Comparison of ENCODE assay signal across 11 cellular contexts in the genomic region with DNA sequence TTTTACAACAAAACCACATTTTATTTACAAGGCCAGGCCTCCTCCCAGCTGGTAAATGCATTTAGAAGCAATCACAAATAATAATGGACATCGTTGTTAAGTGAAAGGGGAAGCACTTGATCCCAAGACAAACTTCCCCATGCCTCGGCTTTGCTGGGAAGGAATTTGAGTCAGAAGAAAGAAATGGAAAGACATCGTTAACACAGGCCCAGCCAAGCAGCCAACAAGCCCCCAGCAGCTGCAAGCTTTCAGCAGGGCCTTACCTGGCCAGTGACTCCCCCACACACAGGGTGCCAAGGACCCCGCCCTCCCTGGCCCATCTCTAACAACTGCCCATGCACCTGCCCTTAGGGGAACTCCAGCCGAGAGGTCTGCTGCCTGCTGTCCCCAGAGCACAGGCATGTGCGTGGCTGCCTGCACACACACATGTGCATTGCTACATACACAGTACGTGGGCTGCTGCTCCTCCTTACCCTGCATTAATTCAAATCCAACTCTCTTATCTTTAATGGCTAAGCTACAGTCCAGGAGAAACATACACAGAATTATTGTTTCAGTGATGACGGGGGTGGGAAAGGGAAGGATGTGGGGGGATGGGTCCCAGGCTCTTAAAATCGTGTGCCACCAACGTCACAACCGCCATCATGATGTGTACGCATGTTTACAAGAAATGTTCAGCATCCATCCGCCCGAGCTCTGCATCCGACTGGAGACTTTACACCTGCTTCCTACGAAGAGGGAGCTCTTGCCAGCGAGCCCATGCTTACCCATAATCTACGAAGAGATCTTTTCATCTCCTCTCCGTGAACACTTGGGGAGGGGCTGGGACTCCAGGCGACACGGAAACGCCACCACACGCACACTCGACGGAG. TPM values are rescaled to one million over a fixed set of nuclear protein-coding genes. Genes with fewer than 3 reads are reported as not detected.
DNase-seq lines count a peak whose midpoint lies in the region; ATAC-seq and TF ChIP-seq lines count a peak whose summit lies in the region.
"Had no signal": no experiment of that assay in that cellular context is flagged by ENCODE, and none has a peak within 500 bp of the region (broad histone marks: within the 10 kb centered on the region; RNA-seq: fewer than 3 reads in every experiment).

No MANE protein-coding gene starts in this region.

- WGBS in thyroid gland, 2 donors = 75 to 78% methylated on average over 25 of the region's 25 CpGs

- no peaks in the 10 kb centered on the region for H3K36me3 ChIP-seq in mucosa of descending colon (ENCODE audit: low read depth)
- no peaks in the 10 kb centered on the region for H3K36me3 ChIP-seq in vagina
- H3K36me3 ChIP-seq in Caco-2 (ENCODE audit: control insufficient read depth, insufficient read depth, low read length) = no peaks in the 10 kb centered on the region
- H3K36me3 ChIP-seq in thyroid gland = no peaks in the 10 kb centered on the region
- H3K36me3 ChIP-seq: tibial artery had no signal

- H3K9me3 ChIP-seq in mucosa of descending colon = no peaks in the 10 kb centered on the region
- no peaks in the 10 kb centered on the region for H3K9me3 ChIP-seq in vagina
- no peaks in the 10 kb centered on the region for H3K9me3 ChIP-seq in Caco-2
- H3K9me3 ChIP-seq in thyroid gland = no peaks in the 10 kb centered on the region
- H3K9me3 ChIP-seq: tibial artery had no signal

- H3K27me3 ChIP-seq in vagina (no peaks in the 10 kb centered on the region), Caco-2 (replicated peaks; ENCODE audit: control insufficient read depth, insufficient read depth, low read length) (no peaks in the 10 kb centered on the region; the same call in 1 of the 2 replicates), thyroid gland (no peaks in the 10 kb centered on the region)

- no peak overlapping the region for H3K27ac Mint-ChIP-seq in Caco-2 (ENCODE audit: unreplicated experiment)

- no peaks in the 10 kb centered on the region for H3K4me1 ChIP-seq in mucosa of descending colon (ENCODE audit: low read depth)
- H3K4me1 ChIP-seq in vagina = peaks cover 23% of the 10 kb centered on the region
- H3K4me1 ChIP-seq in Caco-2 = no peaks in the 10 kb centered on the region
- H3K4me1 ChIP-seq in thyroid gland = peaks cover 0 to 14% of the 10 kb centered on the region in 2 donors

- no peak for TF ChIP-seq CTCF in mucosa of descending colon (IDR thresholded peaks at IDR 0.05)
- TF ChIP-seq CTCF in vagina (IDR thresholded peaks at IDR 0.05) = no peak
- TF ChIP-seq CTCF in GM10266 (IDR thresholded peaks at IDR 0.05; ENCODE audit: control insufficient read depth, insufficient read depth, low read depth, missing control alignments) = no peak
- no peak for TF ChIP-seq CTCF in Caco-2 (IDR thresholded peaks at IDR 0.05; ENCODE audit: insufficient read depth in 1 of 2, low read depth in 1 of 2, low read length in 1 of 2, severe bottlenecking in 1 of 2, unreplicated experiment in 1 of 2)
- TF ChIP-seq CTCF in thyroid gland (IDR thresholded peaks at IDR 0.05) = no peak

- no peak overlapping the region for H3K4me3 ChIP-seq in mucosa of descending colon
- H3K4me3 ChIP-seq in vagina = peak overlapping the region in 1 of 2 donors; percentile 15
- no peak overlapping the region for H3K4me3 ChIP-seq in Caco-2 (ENCODE audit: low read depth, low read length)
- H3K4me3 ChIP-seq in thyroid gland (replicated peaks in 1 of 3) = no peak overlapping the region
- H3K4me3 ChIP-seq: tibial artery had no signal

- DNase-seq in activated T-cell treated with anti-CD3 and anti-CD28 coated beads for 1 hour (ENCODE audit: low read depth) (peak; percentile 55), activated T-cell treated with anti-CD3 and anti-CD28 coated beads for 4 hours (no peak), mucosa of descending colon (peak in 2 of 3 donors; percentile 53 to 73), vagina (ENCODE audit: extremely low spot score in 2 of 2) (no peak), GM10266 (ENCODE audit: extremely low spot score) (no peak), Caco-2 (no peak), thyroid gland (no peak)
- DNase-seq in activated T-helper 9 cell treated with anti-CD3 and anti-CD28 coated beads, Interleukin-2, amount 50 U/mL, for 16 hours (ENCODE audit: low read depth) = peak; percentile 52
- DNase-seq: ACHN had no signal

- CTCF ChIA-PET in Caco-2 (lab: Charles Lee) = no interaction called here

- intact Hi-C loops in mucosa of descending colon (cut with DNase I, micrococcal nuclease) (loop anchor here in 1 of 2 donors (10.0 kb wide), 1 partner anchor 1127 kb away; no protein-coding TSS in a partner anchor), vagina (cut with DNase I) (no loop called here), Caco-2 (cut with micrococcal nuclease; ENCODE audit: unreplicated experiment) (no loop called here), thyroid gland (cut with DNase I) (no loop called here)

- POLR2A ChIA-PET in Caco-2 (lab: Charles Lee) = no interaction called here

- no peaks in the 10 kb centered on the region for H3K36me3 Mint-ChIP-seq in Caco-2 (ENCODE audit: insufficient read depth, unreplicated experiment)

- H3K9me3 Mint-ChIP-seq in Caco-2 (ENCODE audit: unreplicated experiment) = no peaks in the 10 kb centered on the region

- H3K27me3 Mint-ChIP-seq in Caco-2 (ENCODE audit: insufficient read depth, unreplicated experiment) = peaks cover 34% of the 10 kb centered on the region

- no peak overlapping the region for H3K4me3 Mint-ChIP-seq in Caco-2 (ENCODE audit: unreplicated experiment)

- ATAC-seq in mucosa of descending colon = peak; percentile 59
- ATAC-seq: Right ventricle myocardium inferior had no signal

- BruUV-seq in Caco-2 (replicated peaks; lab: Mats Ljungman, UMichigan) = no TSS peak

- H3K4me1 Mint-ChIP-seq in Caco-2 (ENCODE audit: low read depth, unreplicated experiment) = peaks cover 6% of the 10 kb centered on the region

- peak overlapping the region; percentile 15 for H3K27ac ChIP-seq in vagina
- no peak overlapping the region for H3K27ac ChIP-seq in thyroid gland
- H3K27ac ChIP-seq: tibial artery had no signal

- TF ChIP-seq POLR2A in vagina (IDR thresholded peaks at IDR 0.05) (peak in 1 of 2 donors; percentile 19), thyroid gland (IDR thresholded peaks at IDR 0.05) (no peak)

RNA-seq across cellular contexts. Expression of a gene that starts 9.8 kb away (rescaled TPM):
- total RNA-seq in mucosa of descending colon (1 to 10 TPM; 2.5 to 5.6 (median 4.9) TPM), vagina (11.5 TPM), Caco-2 (2022) (0.05 TPM in 1 of 2 replicates, not detected in the other), thyroid gland (1 to 10 TPM in 3 of 4 donors, under 1 TPM in 1; 0.81 to 4.3 (median 2.3) TPM)

Comparison
In these comparisons a context has a peak if more than half of its experiments do, and no peak if none do; other contexts are left out.
1. DNase-seq: peak in activated T-cell treated with anti-CD3 and anti-CD28 coated beads for 1 hour (single experiment), activated T-helper 9 cell treated with anti-CD3 and anti-CD28 coated beads, Interleukin-2, amount 50 U/mL, for 16 hours (single experiment) and mucosa of descending colon (2 of 3); none in activated T-cell treated with anti-CD3 and anti-CD28 coated beads for 4 hours (single experiment), vagina (0 of 2), GM10266 (single experiment), Caco-2 (0 of 2) and thyroid gland (0 of 2).